Comparison of ENCODE assay signal across 1 cellular context in genomic region chr6:139519097-139519496, GRCh38.
TF ChIP-seq lines count a peak whose summit lies in the region.

No MANE protein-coding gene starts in this region.

TF ChIP-seq in K562, 482 proteins besides CTCF, POLR2A, EP300 and RAD21 (continued from another document):
- TF ChIP-seq ZNF197 (CRISPR knock-in tag; IDR thresholded peaks at IDR 0.05; ENCODE audit: low read depth), result 0 out of 2 replicates have a peak, but pooled peaks have one; percentile 17
- TF ChIP-seq HSF4 (CRISPR knock-in tag; IDR thresholded peaks at IDR 0.05; ENCODE audit: borderline replicate concordance), result 0 out of 2 replicates have a peak, but pooled peaks have one; percentile 31
- no peak for TF ChIP-seq ZBED1 (IDR thresholded peaks at IDR 0.05)
- peak; percentile 65; the same call in 1 of the 2 replicates for TF ChIP-seq L3MBTL2 (IDR thresholded peaks at IDR 0.05)
- TF ChIP-seq MGA (IDR thresholded peaks at IDR 0.05), result peak; percentile 65; the same call in 1 of the 2 replicates
- 0 out of 2 replicates have a peak, but pooled peaks have one; percentile 3 for TF ChIP-seq DMBX1 (CRISPR knock-in tag; IDR thresholded peaks at IDR 0.05; ENCODE audit: borderline replicate concordance)
- TF ChIP-seq MYNN (IDR thresholded peaks at IDR 0.05), result peak; percentile 64; the same call in 1 of the 2 replicates
- TF ChIP-seq MYNN (CRISPR knock-in tag; IDR thresholded peaks at IDR 0.05), result no peak
- TF ChIP-seq DEAF1 (CRISPR knock-in tag; IDR thresholded peaks at IDR 0.05), result 0 out of 2 replicates have a peak, but pooled peaks have one; percentile 0
TF ChIP-seq in K562: peak in this region for 8.
